9 cellular contexts compared by ENCODE assay signal in the genomic region with DNA sequence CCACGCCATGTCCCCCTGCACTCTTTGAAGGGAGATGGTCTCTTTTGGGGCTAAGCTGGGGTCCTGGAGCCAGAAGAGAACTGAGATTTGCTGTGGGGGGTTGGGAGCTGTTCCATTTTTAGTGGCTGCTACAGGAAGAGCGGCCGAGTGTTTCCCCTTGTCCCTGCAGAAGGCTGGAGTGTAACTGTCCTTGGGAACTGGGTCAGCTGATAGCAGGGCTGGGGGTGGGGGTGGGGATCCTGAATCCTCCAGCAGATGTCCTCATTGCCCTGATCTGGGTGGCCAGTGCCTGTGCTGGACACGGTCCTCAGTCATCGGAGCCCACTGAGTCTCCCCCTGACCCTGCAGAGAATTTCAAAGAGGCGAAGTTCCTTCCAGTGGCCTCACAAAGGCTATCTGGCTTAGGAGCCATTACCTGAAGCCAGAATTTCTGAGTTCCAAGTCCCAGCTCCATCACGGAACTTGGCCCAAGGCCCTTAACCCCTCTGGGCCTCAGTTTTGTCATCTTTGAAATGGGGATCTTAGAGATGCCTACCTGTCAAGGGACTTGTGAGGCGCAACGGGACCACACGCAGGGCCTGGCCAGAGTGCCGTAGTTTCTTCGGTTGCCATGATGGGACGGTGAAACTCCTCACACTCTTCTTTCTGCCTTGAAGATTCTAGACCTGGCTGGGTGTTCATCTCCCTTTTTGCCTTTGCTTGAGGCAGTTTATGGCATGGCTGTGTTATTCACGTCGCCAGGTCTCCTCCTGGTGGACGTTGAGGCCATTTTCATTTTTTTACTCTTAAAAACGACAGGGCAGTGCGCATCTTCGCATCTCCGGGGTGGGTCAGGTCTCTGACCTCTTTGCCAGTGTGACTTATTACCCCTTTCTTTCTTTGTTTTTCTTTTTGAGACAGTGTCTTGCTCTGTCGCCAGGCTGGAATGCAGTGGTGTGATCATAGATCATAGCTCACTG. TPM values are rescaled to one million over a fixed set of nuclear protein-coding genes. Genes with fewer than 3 reads are reported as not detected.
DNase-seq lines count a peak whose midpoint lies in the region; ATAC-seq and TF ChIP-seq lines count a peak whose summit lies in the region.
"Had no signal": no experiment of that assay in that cellular context is flagged by ENCODE, and none has a peak within 500 bp of the region (broad histone marks: within the 10 kb centered on the region; RNA-seq: fewer than 3 reads in every experiment).

No MANE protein-coding gene starts in this region.

- no peaks in the 10 kb centered on the region for H3K9me3 ChIP-seq in right cardiac atrium (ENCODE audit: control insufficient read depth, low read length)

- peak overlapping the region; percentile 90 for H3K27ac ChIP-seq in right cardiac atrium (ENCODE audit: low read length)
- H3K27ac ChIP-seq: 22Rv1 had no signal

- H3K9me3 Mint-ChIP-seq in activated naive CD4-positive, alpha-beta T cell treated with anti-CD3 and anti-CD28 coated beads, Interleukin-2, amount 50 U/mL, for 72 hours: no peaks in the 10 kb centered on the region

- 50% methylated on average over 21 of the region's 21 CpGs for WGBS in right cardiac atrium

- H3K27ac Mint-ChIP-seq in activated naive CD4-positive, alpha-beta T cell treated with anti-CD3 and anti-CD28 coated beads, Interleukin-2, amount 50 U/mL, for 72 hours: peak overlapping the region; percentile 61 to 69

- TF ChIP-seq CTCF in retinal pigment epithelial cell (conservative IDR thresholded peaks at IDR 0.05; ENCODE audit: low read depth, low read length): peak; percentile 54

- no peak overlapping the region for H3K4me3 ChIP-seq in right cardiac atrium (ENCODE audit: low read length)
- no peak overlapping the region for H3K4me3 ChIP-seq in retinal pigment epithelial cell (ENCODE audit: low read length)

- DNase-seq in DMS53 (lab: John Stamatoyannopoulos, UW) (peak; percentile 18), DMS53 treated with DMSO at 0.1 percent for 48 hours (lab: John Stamatoyannopoulos, UW; ENCODE audit: unreplicated experiment) (no peak), right cardiac atrium (peak; percentile 52 to 86 (median 84)), retinal pigment epithelial cell (ENCODE audit: low read depth) (no peak), NCI-H510A treated with DMSO at 0.1 percent for 48 hours (lab: John Stamatoyannopoulos, UW) (no peak)
- no peak for DNase-seq in activated naive CD4-positive, alpha-beta T cell treated with anti-CD3 and anti-CD28 coated beads, Interleukin-2, amount 50 U/mL, for 72 hours (ENCODE audit: low spot score in 2 of 2)

- H3K27me3 ChIP-seq in right cardiac atrium (ENCODE audit: control insufficient read depth, insufficient read depth): no peaks in the 10 kb centered on the region

- ATAC-seq in activated naive CD4-positive, alpha-beta T cell treated with anti-CD3 and anti-CD28 coated beads, Interleukin-2, amount 50 U/mL, for 72 hours: no peak
- peak; percentile 75 to 82 for ATAC-seq in right cardiac atrium
- no peak for ATAC-seq in GM18519 (IDR thresholded peaks at IDR 0.05; ENCODE audit: low FRiP score, unreplicated experiment)
- ATAC-seq in activated CD4-positive, CD25-positive, alpha-beta regulatory T cell treated with anti-CD3 and anti-CD28 coated beads, Interleukin-2, amount 50 U/mL, for 24 hours: no peak

- H3K4me1 ChIP-seq in right cardiac atrium (ENCODE audit: control insufficient read depth, insufficient read depth, low read length): peaks cover 21% of the 10 kb centered on the region

- intact Hi-C loops in right cardiac atrium (cut with DNase I): loop anchor here (5.0 to 10.0 kb wide), 3 partner anchors 53 to 97 kb away; partner anchors contain the start of gene DNM2 (in 3 of the 4)

- peaks cover 0 to 5% of the 10 kb centered on the region in 2 donors for H3K36me3 Mint-ChIP-seq in activated naive CD4-positive, alpha-beta T cell treated with anti-CD3 and anti-CD28 coated beads, Interleukin-2, amount 50 U/mL, for 72 hours

RNA-seq across cellular contexts. Expression of gene DNM2, which starts 51.9 kb away (rescaled TPM):
- 100 to 1,000 TPM; 191 to 219 TPM for total RNA-seq in activated naive CD4-positive, alpha-beta T cell treated with anti-CD3 and anti-CD28 coated beads, Interleukin-2, amount 50 U/mL, for 72 hours
- 100 to 1,000 TPM; 176 to 202 (median 189) TPM for total RNA-seq in right cardiac atrium
- polyA plus RNA-seq in right cardiac atrium: 129 TPM

Comparison
In these comparisons a context has a peak if more than half of its experiments do, and no peak if none do; other contexts are left out.
1. DNase-seq: peak in DMS53 (single experiment) and right cardiac atrium (3 of 3); none in DMS53 treated with DMSO at 0.1 percent for 48 hours (single experiment), activated naive CD4-positive, alpha-beta T cell treated with anti-CD3 and anti-CD28 coated beads, Interleukin-2, amount 50 U/mL, for 72 hours (0 of 2), retinal pigment epithelial cell (single experiment) and NCI-H510A treated with DMSO at 0.1 percent for 48 hours (single experiment).
2. ATAC-seq: peak in right cardiac atrium (2 of 2); none in activated naive CD4-positive, alpha-beta T cell treated with anti-CD3 and anti-CD28 coated beads, Interleukin-2, amount 50 U/mL, for 72 hours (0 of 2), GM18519 (single experiment) and activated CD4-positive, CD25-positive, alpha-beta regulatory T cell treated with anti-CD3 and anti-CD28 coated beads, Interleukin-2, amount 50 U/mL, for 24 hours (0 of 2).